In the genomic region with DNA sequence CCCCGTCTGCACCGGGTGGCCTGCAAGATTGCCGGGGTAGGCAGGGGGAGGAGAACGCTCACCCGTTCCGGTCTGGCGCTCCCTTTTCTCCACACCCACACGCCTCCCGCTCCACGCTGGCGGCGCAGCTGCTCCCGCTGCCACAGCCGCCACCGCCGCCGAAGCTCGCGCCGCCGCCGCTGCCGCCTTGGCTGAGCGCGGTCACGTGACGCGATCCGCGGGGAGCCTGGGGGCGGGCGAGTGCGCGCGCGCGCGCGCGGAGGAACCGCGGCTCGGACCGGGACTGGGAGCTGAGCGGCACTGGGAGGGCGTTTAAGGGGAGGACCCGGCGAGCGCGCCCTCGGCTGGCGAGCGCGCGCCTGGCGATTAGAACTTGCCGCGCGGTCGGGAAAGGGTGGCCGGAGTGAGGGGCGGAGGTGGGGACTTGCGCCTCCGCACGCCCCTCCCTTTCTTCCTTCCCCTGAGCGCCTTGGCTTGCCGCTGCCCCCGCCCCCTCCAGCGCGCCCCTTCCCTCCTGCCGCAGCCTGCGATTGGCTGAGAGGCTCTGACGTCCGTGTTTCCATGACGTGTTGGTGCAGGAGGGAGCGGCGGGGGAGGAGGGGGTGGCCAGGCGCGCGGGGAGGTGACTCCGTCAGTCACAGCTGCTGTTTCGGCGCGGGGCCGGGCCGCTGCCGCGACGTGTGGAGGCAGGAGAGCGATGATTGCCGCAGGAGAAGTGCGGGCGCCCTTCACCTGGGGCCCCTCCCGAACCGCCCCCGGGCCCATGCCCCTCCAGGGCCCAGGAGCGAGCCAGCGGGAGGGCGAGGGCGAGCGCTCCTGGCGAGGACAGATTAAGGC, we compare ENCODE assay signal across 1 cellular context.
TF ChIP-seq lines count a peak whose summit lies in the region.

No MANE protein-coding gene starts in this region.

TF ChIP-seq in HepG2, 621 proteins besides CTCF, POLR2A, EP300 and RAD21 (continued from another document and continues in another):
- TF ChIP-seq DRAP1 (CRISPR knock-in tag; IDR thresholded peaks at IDR 0.05) (0 out of 2 replicates have a peak, but pooled peaks have one; percentile 31), ZNF280D (CRISPR knock-in tag; IDR thresholded peaks at IDR 0.05) (no peak), SCMH1 (CRISPR knock-in tag; IDR thresholded peaks at IDR 0.05; ENCODE audit: borderline replicate concordance) (no peak), ZMAT3 (CRISPR knock-in tag; conservative IDR thresholded peaks at IDR 0.05) (peak; percentile 72; the same call in 1 of the 2 replicates), ZNF543 (CRISPR knock-in tag; IDR thresholded peaks at IDR 0.05) (no peak; the same call in 1 of the 2 replicates), ZBTB7B (CRISPR knock-in tag; IDR thresholded peaks at IDR 0.05) (no peak; the same call in 1 of the 2 replicates), ZNF274 (CRISPR knock-in tag; IDR thresholded peaks at IDR 0.05) (peak; percentile 86), ZNF335 (CRISPR knock-in tag; IDR thresholded peaks at IDR 0.05) (no peak), NKX3-1 (CRISPR knock-in tag; IDR thresholded peaks at IDR 0.05) (peak; percentile 40; the same call in 1 of the 2 replicates), ZNF552 (CRISPR knock-in tag; IDR thresholded peaks at IDR 0.05; ENCODE audit: borderline replicate concordance) (no peak), ZNF839 (CRISPR knock-in tag; IDR thresholded peaks at IDR 0.05; ENCODE audit: borderline replicate concordance) (no peak), TAF15 (IDR thresholded peaks at IDR 0.05; ENCODE audit: low read depth, low read length, poor library complexity, severe bottlenecking) (peak; percentile 21), ZNF740 (CRISPR knock-in tag; IDR thresholded peaks at IDR 0.05) (no peak), RORA (CRISPR knock-in tag; IDR thresholded peaks at IDR 0.05) (no peak), IKZF5 (CRISPR knock-in tag; IDR thresholded peaks at IDR 0.05) (peak; percentile 84), SIN3B (IDR thresholded peaks at IDR 0.05; ENCODE audit: low read length) (no peak), ZNF326 (CRISPR knock-in tag; IDR thresholded peaks at IDR 0.05; ENCODE audit: borderline replicate concordance) (no peak), ZNF558 (CRISPR knock-in tag; IDR thresholded peaks at IDR 0.05; ENCODE audit: borderline replicate concordance) (peak; percentile 58; the same call in 1 of the 2 replicates), ZNF333 (CRISPR knock-in tag; IDR thresholded peaks at IDR 0.05; ENCODE audit: borderline replicate concordance) (no peak), CREB1 (IDR thresholded peaks at IDR 0.05) (peak; percentile 95), CREB1 (CRISPR knock-in tag; IDR thresholded peaks at IDR 0.05) (peak; percentile 95), BHLHE40 (IDR thresholded peaks at IDR 0.05; ENCODE audit: low read length) (peak; percentile 76), ATAD3A (CRISPR knock-in tag; IDR thresholded peaks at IDR 0.05) (no peak), SMARCE1 (IDR thresholded peaks at IDR 0.05; ENCODE audit: borderline replicate concordance) (no peak), ZFP82 (CRISPR knock-in tag; IDR thresholded peaks at IDR 0.05; ENCODE audit: borderline replicate concordance) (no peak), NONO (IDR thresholded peaks at IDR 0.05) (no peak), NONO (CRISPR knock-in tag; conservative IDR thresholded peaks at IDR 0.05) (peak; percentile 75; the same call in 1 of the 2 replicates), BCL3 (CRISPR knock-in tag; IDR thresholded peaks at IDR 0.05) (no peak), CENPT (CRISPR knock-in tag; IDR thresholded peaks at IDR 0.05; ENCODE audit: low read depth) (peak; percentile 67; the same call in 1 of the 2 replicates), ZBTB43 (CRISPR knock-in tag; conservative IDR thresholded peaks at IDR 0.05) (peak; percentile 37; the same call in 1 of the 2 replicates), ZNF776 (CRISPR knock-in tag; IDR thresholded peaks at IDR 0.05) (no peak), ZNF10 (CRISPR knock-in tag; IDR thresholded peaks at IDR 0.05; ENCODE audit: borderline replicate concordance, low read depth) (no peak), RBM39 (IDR thresholded peaks at IDR 0.05; ENCODE audit: low read depth, low read length, poor library complexity, severe bottlenecking) (peak; percentile 60), HCFC1 (IDR thresholded peaks at IDR 0.05; ENCODE audit: low read depth, low read length) (no peak), ZNF432 (CRISPR knock-in tag; IDR thresholded peaks at IDR 0.05; ENCODE audit: borderline replicate concordance) (no peak), PHF5A (CRISPR knock-in tag; IDR thresholded peaks at IDR 0.05; ENCODE audit: low read depth, unreplicated experiment) (no peak), HIVEP1 (CRISPR knock-in tag; IDR thresholded peaks at IDR 0.05) (peak; percentile 89)
- TF ChIP-seq, protein P1, sequence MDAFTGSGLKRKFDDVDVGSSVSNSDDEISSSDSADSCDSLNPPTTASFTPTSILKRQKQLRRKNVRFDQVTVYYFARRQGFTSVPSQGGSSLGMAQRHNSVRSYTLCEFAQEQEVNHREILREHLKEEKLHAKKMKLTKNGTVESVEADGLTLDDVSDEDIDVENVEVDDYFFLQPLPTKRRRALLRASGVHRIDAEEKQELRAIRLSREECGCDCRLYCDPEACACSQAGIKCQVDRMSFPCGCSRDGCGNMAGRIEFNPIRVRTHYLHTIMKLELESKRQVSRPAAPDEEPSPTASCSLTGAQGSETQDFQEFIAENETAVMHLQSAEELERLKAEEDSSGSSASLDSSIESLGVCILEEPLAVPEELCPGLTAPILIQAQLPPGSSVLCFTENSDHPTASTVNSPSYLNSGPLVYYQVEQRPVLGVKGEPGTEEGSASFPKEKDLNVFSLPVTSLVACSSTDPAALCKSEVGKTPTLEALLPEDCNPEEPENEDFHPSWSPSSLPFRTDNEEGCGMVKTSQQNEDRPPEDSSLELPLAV (CRISPR knock-in tag; conservative IDR thresholded peaks at IDR 0.05; ENCODE audit: low read depth) = 0 out of 2 replicates have a peak, but pooled peaks have one; percentile 42
- TF ChIP-seq, protein P2, sequence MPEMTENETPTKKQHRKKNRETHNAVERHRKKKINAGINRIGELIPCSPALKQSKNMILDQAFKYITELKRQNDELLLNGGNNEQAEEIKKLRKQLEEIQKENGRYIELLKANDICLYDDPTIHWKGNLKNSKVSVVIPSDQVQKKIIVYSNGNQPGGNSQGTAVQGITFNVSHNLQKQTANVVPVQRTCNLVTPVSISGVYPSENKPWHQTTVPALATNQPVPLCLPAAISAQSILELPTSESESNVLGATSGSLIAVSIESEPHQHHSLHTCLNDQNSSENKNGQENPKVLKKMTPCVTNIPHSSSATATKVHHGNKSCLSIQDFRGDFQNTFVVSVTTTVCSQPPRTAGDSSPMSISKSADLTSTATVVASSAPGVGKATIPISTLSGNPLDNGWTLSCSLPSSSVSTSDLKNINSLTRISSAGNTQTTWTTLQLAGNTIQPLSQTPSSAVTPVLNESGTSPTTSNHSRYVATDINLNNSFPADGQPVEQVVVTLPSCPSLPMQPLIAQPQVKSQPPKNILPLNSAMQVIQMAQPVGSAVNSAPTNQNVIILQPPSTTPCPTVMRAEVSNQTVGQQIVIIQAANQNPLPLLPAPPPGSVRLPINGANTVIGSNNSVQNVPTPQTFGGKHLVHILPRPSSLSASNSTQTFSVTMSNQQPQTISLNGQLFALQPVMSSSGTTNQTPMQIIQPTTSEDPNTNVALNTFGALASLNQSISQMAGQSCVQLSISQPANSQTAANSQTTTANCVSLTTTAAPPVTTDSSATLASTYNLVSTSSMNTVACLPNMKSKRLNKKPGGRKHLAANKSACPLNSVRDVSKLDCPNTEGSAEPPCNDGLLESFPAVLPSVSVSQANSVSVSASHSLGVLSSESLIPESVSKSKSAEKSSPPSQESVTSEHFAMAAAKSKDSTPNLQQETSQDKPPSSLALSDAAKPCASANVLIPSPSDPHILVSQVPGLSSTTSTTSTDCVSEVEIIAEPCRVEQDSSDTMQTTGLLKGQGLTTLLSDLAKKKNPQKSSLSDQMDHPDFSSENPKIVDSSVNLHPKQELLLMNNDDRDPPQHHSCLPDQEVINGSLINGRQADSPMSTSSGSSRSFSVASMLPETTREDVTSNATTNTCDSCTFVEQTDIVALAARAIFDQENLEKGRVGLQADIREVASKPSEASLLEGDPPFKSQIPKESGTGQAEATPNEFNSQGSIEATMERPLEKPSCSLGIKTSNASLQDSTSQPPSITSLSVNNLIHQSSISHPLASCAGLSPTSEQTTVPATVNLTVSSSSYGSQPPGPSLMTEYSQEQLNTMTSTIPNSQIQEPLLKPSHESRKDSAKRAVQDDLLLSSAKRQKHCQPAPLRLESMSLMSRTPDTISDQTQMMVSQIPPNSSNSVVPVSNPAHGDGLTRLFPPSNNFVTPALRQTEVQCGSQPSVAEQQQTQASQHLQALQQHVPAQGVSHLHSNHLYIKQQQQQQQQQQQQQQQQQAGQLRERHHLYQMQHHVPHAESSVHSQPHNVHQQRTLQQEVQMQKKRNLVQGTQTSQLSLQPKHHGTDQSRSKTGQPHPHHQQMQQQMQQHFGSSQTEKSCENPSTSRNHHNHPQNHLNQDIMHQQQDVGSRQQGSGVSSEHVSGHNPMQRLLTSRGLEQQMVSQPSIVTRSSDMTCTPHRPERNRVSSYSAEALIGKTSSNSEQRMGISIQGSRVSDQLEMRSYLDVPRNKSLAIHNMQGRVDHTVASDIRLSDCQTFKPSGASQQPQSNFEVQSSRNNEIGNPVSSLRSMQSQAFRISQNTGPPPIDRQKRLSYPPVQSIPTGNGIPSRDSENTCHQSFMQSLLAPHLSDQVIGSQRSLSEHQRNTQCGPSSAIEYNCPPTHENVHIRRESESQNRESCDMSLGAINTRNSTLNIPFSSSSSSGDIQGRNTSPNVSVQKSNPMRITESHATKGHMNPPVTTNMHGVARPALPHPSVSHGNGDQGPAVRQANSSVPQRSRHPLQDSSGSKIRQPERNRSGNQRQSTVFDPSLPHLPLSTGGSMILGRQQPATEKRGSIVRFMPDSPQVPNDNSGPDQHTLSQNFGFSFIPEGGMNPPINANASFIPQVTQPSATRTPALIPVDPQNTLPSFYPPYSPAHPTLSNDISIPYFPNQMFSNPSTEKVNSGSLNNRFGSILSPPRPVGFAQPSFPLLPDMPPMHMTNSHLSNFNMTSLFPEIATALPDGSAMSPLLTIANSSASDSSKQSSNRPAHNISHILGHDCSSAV (CRISPR knock-in tag; IDR thresholded peaks at IDR 0.05; ENCODE audit: borderline replicate concordance) = 0 out of 2 replicates have a peak, but pooled peaks have one; percentile 62
- TF ChIP-seq, protein P3, sequence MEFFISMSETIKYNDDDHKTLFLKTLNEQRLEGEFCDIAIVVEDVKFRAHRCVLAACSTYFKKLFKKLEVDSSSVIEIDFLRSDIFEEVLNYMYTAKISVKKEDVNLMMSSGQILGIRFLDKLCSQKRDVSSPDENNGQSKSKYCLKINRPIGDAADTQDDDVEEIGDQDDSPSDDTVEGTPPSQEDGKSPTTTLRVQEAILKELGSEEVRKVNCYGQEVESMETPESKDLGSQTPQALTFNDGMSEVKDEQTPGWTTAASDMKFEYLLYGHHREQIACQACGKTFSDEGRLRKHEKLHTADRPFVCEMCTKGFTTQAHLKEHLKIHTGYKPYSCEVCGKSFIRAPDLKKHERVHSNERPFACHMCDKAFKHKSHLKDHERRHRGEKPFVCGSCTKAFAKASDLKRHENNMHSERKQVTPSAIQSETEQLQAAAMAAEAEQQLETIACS (CRISPR knock-in tag; IDR thresholded peaks at IDR 0.05) = peak; percentile 94
